Comparison of ENCODE assay signal across 4 cellular contexts in the genomic region with DNA sequence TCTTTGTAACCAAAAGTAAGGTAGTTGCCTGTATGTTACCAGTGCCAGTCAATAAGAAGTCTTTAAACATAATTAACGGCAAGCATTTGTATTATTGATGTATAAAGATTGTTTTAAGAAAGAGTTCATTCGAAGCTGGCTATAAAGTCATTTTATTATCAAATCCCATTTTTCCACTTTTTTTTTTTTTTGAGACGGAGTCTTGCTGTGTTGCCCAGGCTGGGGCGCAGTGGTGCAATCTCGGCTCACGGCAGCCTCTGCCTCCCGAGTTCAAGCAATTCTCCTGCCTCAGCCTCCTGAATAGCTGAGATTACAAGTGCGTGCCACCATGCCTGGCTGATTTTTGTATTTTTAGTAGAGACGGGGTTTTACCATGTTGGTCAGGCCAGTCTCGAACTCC. TPM values are rescaled to one million over a fixed set of nuclear protein-coding genes. Genes with fewer than 3 reads are reported as not detected.
"Had no signal": no experiment of that assay in that cellular context is flagged by ENCODE, and none has a peak within 500 bp of the region (broad histone marks: within the 10 kb centered on the region; RNA-seq: fewer than 3 reads in every experiment).

No MANE protein-coding gene starts in this region.

RNA-seq across cellular contexts. Expression of gene SLC26A8, which starts 8.7 kb away (rescaled TPM):
- total RNA-seq: dermis microvascular lymphatic vessel endothelial cell, endodermal cell, glomerular endothelial cell, suprapubic skin had no signal
